In genomic region chr11:60809691-60810090, GRCh38 we compare ENCODE assay signal across 16 cellular contexts. TPM values are rescaled to one million over a fixed set of nuclear protein-coding genes. Genes with fewer than 3 reads are reported as not detected.
DNase-seq lines count a peak whose midpoint lies in the region; ATAC-seq and TF ChIP-seq lines count a peak whose summit lies in the region.
"Had no signal": no experiment of that assay in that cellular context is flagged by ENCODE, and none has a peak within 500 bp of the region (broad histone marks: within the 10 kb centered on the region; RNA-seq: fewer than 3 reads in every experiment).

No MANE protein-coding gene starts in this region.

- POLR2A ChIA-PET in HEK293 (lab: Yijun Ruan, JAX) = no interaction called here

- peaks cover 2% of the 10 kb centered on the region for H3K27me3 ChIP-seq in suprapubic skin

- TF ChIP-seq CTCF in HEK293 (tag by site-specific recombination; IDR thresholded peaks at IDR 0.05) (no peak), epithelial cell of esophagus (IDR thresholded peaks at IDR 0.05; ENCODE audit: insufficient read depth, low read depth, low read length, missing control alignments) (no peak), suprapubic skin (IDR thresholded peaks at IDR 0.05) (no peak)

- H3K4me3 ChIP-seq in HEK293 (ENCODE audit: low read depth, low read length) (no peak overlapping the region), epithelial cell of esophagus (ENCODE audit: low read length) (no peak overlapping the region), suprapubic skin (no peak overlapping the region)

- no peak overlapping the region for H3K27ac ChIP-seq in HEK293 (ENCODE audit: extremely low read depth, low read depth, low read length)
- H3K27ac ChIP-seq in suprapubic skin = no peak overlapping the region

- no peaks in the 10 kb centered on the region for H3K36me3 ChIP-seq in HEK293 (ENCODE audit: control insufficient read depth in 2 of 2, insufficient read depth in 1 of 2, low read length in 2 of 2)
- H3K36me3 ChIP-seq in suprapubic skin = no peaks in the 10 kb centered on the region

- TF ChIP-seq EP300 in suprapubic skin (IDR thresholded peaks at IDR 0.05) = no peak

- no peaks in the 10 kb centered on the region for H3K4me1 ChIP-seq in HEK293 (ENCODE audit: control insufficient read depth, insufficient read depth, low read length)
- peaks cover 7% of the 10 kb centered on the region for H3K4me1 ChIP-seq in suprapubic skin

- CTCF ChIA-PET in HEK293 (lab: Yijun Ruan, JAX) = interaction anchor here (0.6 kb wide), 1 partner anchor 10 kb away, joined by 3 read pairs; no protein-coding TSS in a partner anchor

- TF ChIP-seq POLR2A in suprapubic skin (IDR thresholded peaks at IDR 0.05) = no peak

- WGBS in suprapubic skin = 86% methylated on average over 11 of the region's 11 CpGs

- H3K9me3 ChIP-seq in HEK293 (ENCODE audit: control insufficient read depth, insufficient read depth, low read depth, low read length) = no peaks in the 10 kb centered on the region
- H3K9me3 ChIP-seq in suprapubic skin = no peaks in the 10 kb centered on the region

- DNase-seq in epithelial cell of esophagus (ENCODE audit: low read depth) (peak; percentile 11), occipital lobe (lab: John Stamatoyannopoulos, UW) (peak; percentile 5), suprapubic skin (ENCODE audit: low spot score in 2 of 2) (no peak)
- no peak for DNase-seq in activated CD4-positive, alpha-beta T cell treated with anti-CD3 and anti-CD28 coated beads, Interleukin-2, amount 50 U/mL, for 48 hours
- DNase-seq in activated CD8-positive, alpha-beta memory T cell treated with anti-CD3 and anti-CD28 coated beads for 24 hours = no peak
- DNase-seq: AML-193; Calu3; CD8-positive, alpha-beta T cell; DMS79 treated with DMSO at 0.1 percent for 48 hours; GF-D8; GOT3; H7 had no signal

- no peak for ATAC-seq in HG03025 (IDR thresholded peaks at IDR 0.05; ENCODE audit: low FRiP score, unreplicated experiment)
- ATAC-seq: CD8-positive, alpha-beta T cell; HCT116 had no signal

TF ChIP-seq in HEK293, 187 proteins besides CTCF, POLR2A, EP300 and RAD21:
- no peak for TF ChIP-seq ZNF514 (tag by site-specific recombination; IDR thresholded peaks at IDR 0.05)
- 0 out of 2 replicates have a peak, but pooled peaks have one; percentile 11 for TF ChIP-seq ZFHX2 (tag by site-specific recombination; conservative IDR thresholded peaks at IDR 0.05)
- TF ChIP-seq IKZF3 (tag by site-specific recombination; IDR thresholded peaks at IDR 0.05) = no peak
- TF ChIP-seq SCRT1 (tag by site-specific recombination; IDR thresholded peaks at IDR 0.05; ENCODE audit: borderline replicate concordance) = no peak
- TF ChIP-seq ZNF426 (tag by site-specific recombination; IDR thresholded peaks at IDR 0.05) = no peak
- no peak for TF ChIP-seq ZNF248 (tag by site-specific recombination; IDR thresholded peaks at IDR 0.05)
- TF ChIP-seq ZFP3 (tag by site-specific recombination; IDR thresholded peaks at IDR 0.05; ENCODE audit: low read depth) = no peak
TF ChIP-seq in HEK293: peak in this region for 1.

RNA-seq across cellular contexts. Expression of gene MS4A10, which starts 24.6 kb away (rescaled TPM):
- not detected for total RNA-seq in occipital lobe
- total RNA-seq in suprapubic skin = not detected
- total RNA-seq: Calu3; CD8-positive, alpha-beta T cell; H7; HT-29 had no signal

RNA-seq across cellular contexts. Expression of gene CCDC86, which starts 32.2 kb away (rescaled TPM):
- total RNA-seq in occipital lobe (2.5 TPM), suprapubic skin (10 to 100 TPM; 32.5 to 46.3 (median 40.3) TPM)

RNA-seq across cellular contexts. Expression of gene PTGDR2, which starts 46.1 kb away (rescaled TPM):
- 1.6 TPM for total RNA-seq in occipital lobe
- total RNA-seq in suprapubic skin = under 1 TPM in 3 of 4 donors, not detected in 1; 0.19 to 0.68 (median 0.34) TPM

RNA-seq across cellular contexts. Expression of gene MS4A15, which starts 53.0 kb away (rescaled TPM):
- not detected for total RNA-seq in occipital lobe
- total RNA-seq in suprapubic skin = not detected
- total RNA-seq: Calu3; CD8-positive, alpha-beta T cell; HT-29 had no signal

RNA-seq across cellular contexts. Expression of gene ZP1, which starts 57.7 kb away (rescaled TPM):
- total RNA-seq in occipital lobe (not detected), suprapubic skin (1 to 10 TPM in 1 of 4 donors, under 1 TPM in 1, not detected in 2; 0.94 to 5.5 TPM)
- total RNA-seq: Calu3; CD8-positive, alpha-beta T cell; H7; HT-29 had no signal

Comparison
In these comparisons a context has a peak if more than half of its experiments do, and no peak if none do; other contexts are left out.
1. DNase-seq: peak in epithelial cell of esophagus (single experiment) and occipital lobe (single experiment); none in suprapubic skin (0 of 2), activated CD4-positive, alpha-beta T cell treated with anti-CD3 and anti-CD28 coated beads, Interleukin-2, amount 50 U/mL, for 48 hours (0 of 2) and activated CD8-positive, alpha-beta memory T cell treated with anti-CD3 and anti-CD28 coated beads for 24 hours (single experiment).